ENCODE assay signal across 1 cellular context in genomic region chr2:27237341-27237945, GRCh38.
TF ChIP-seq lines count a peak whose summit lies in the region.

No MANE protein-coding gene starts in this region.

TF ChIP-seq in GM12878, 131 proteins besides CTCF, POLR2A, EP300 and RAD21:
- no peak for TF ChIP-seq SMARCA5 (IDR thresholded peaks at IDR 0.05)
- no peak for TF ChIP-seq SP1 (IDR thresholded peaks at IDR 0.05; ENCODE audit: low read depth, low read length)
- no peak for TF ChIP-seq E2F8 (IDR thresholded peaks at IDR 0.05; ENCODE audit: low read depth, partially characterized antibody)
